In the genomic region with DNA sequence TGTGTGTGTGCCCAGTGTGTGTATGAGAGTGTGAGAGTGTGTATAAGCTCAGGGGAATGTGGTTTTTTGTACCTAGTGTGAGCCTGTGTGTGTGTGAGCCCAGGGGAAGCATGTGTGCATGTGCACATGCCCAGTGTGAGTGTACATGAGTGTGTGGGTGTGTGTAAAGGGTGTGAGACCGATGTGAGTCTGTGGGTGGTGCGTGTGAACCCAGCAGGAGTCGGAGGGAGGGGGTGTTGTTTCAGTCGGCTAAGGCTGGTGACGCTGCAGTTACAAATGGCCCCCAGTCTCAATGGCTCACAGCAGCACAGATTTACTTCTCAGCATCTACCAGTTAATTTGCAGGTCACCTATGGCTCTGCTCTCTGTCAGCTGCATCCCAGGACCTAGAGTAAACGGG, we compare ENCODE assay signal across 16 cellular contexts. TPM values are rescaled to one million over a fixed set of nuclear protein-coding genes. Genes with fewer than 3 reads are reported as not detected.
A peak's percentile ranks its signal among the peaks of the same experiment; 100 is the strongest.
DNase-seq lines count a peak whose midpoint lies in the region; ATAC-seq, FAIRE-seq and TF ChIP-seq lines count a peak whose summit lies in the region.
"Had no signal": no experiment of that assay in that cellular context is flagged by ENCODE, and none has a peak within 500 bp of the region (broad histone marks: within the 10 kb centered on the region; RNA-seq: fewer than 3 reads in every experiment).

No MANE protein-coding gene starts in this region.

- 84% methylated on average over 6 of the region's 6 CpGs; no CpG with 5 or more reads in 1 of the 2 experiments for WGBS in H1 (ENCODE audit: extremely low coverage in 1 of 2, insufficient coverage in 1 of 2, insufficient read length in 1 of 2, insufficient replicate concordance in 2 of 2, low coverage in 1 of 2, low lambda C conversion rate in 2 of 2, missing lambda C conversion rate in 1 of 2), 2 experiments

- peak overlapping the region; percentile 2 for H3K14ac ChIP-seq in H1 (ENCODE audit: insufficient read length)

- no peak for TF ChIP-seq RAD21 in H1 (IDR thresholded peaks at IDR 0.05 in 1 of 2, conservative IDR thresholded peaks at IDR 0.05 in 1 of 2; ENCODE audit: low read depth in 2 of 2, low read length in 2 of 2)

- H3K4me3 ChIP-seq in H1 (ENCODE audit: extremely low read depth in 1 of 4, insufficient read depth in 2 of 4, low read depth in 3 of 4, low read length in 4 of 4), result no peak overlapping the region
- H3K4me3 ChIP-seq in neural progenitor cell, result no peak overlapping the region
- no peak overlapping the region for H3K4me3 ChIP-seq in naive thymus-derived CD4-positive, alpha-beta T cell (ENCODE audit: low read length)
- H3K4me3 ChIP-seq: BLaER1 had no signal

- peaks cover 18% of the 10 kb centered on the region for H3K27me3 Mint-ChIP-seq in neural progenitor cell (ENCODE audit: insufficient read depth, low read depth)
- H3K27me3 Mint-ChIP-seq in activated naive CD4-positive, alpha-beta T cell treated with anti-CD3 and anti-CD28 coated beads, Interleukin-2, amount 10 ng/mL, durations not matched to agents 7 days and 5 days, result peaks cover 22% of the 10 kb centered on the region
- H3K27me3 Mint-ChIP-seq in naive thymus-derived CD4-positive, alpha-beta T cell, result peaks cover 4 to 39% (median 24%) of the 10 kb centered on the region in 5 donors

- H2BK5ac ChIP-seq in H1 (ENCODE audit: low read depth, low read length), result peak overlapping the region; percentile 61; the same call in 1 of the 2 replicates

- no peak overlapping the region for H3K23ac ChIP-seq in H1 (ENCODE audit: insufficient read length)

- no peak overlapping the region; the same call in 1 of the 2 replicates for H2AK5ac ChIP-seq in H1 (ENCODE audit: low read depth, low read length)

- peak overlapping the region; percentile 53 for H4K91ac ChIP-seq in H1 (replicated peaks; ENCODE audit: insufficient read length, low read length)

- no peak overlapping the region for H3K9ac ChIP-seq in H1 (replicated peaks in 1 of 4; ENCODE audit: extremely low read depth in 1 of 4, low read depth in 3 of 4, low read length in 3 of 4)
- no peak overlapping the region for H3K9ac ChIP-seq in neural progenitor cell
- H3K9ac ChIP-seq: BLaER1 had no signal

- H3K9me3 Mint-ChIP-seq in neural progenitor cell, result peaks cover 2% of the 10 kb centered on the region
- H3K9me3 Mint-ChIP-seq in activated naive CD4-positive, alpha-beta T cell treated with anti-CD3 and anti-CD28 coated beads, Interleukin-2, amount 10 ng/mL, durations not matched to agents 7 days and 5 days, result no peaks in the 10 kb centered on the region
- peaks cover 0 to 2% (median 0%) of the 10 kb centered on the region in 11 donors for H3K9me3 Mint-ChIP-seq in naive thymus-derived CD4-positive, alpha-beta T cell

- no peak for TF ChIP-seq CTCF in H1 (IDR thresholded peaks at IDR 0.05; ENCODE audit: control extremely low read depth in 1 of 3, insufficient read depth in 1 of 3, low read depth in 1 of 3, low read length in 3 of 3)
- no peak for TF ChIP-seq CTCF in neural progenitor cell (IDR thresholded peaks at IDR 0.05)

- H4K5ac ChIP-seq in H1 (ENCODE audit: insufficient read length, low read depth, low read length), result no peak overlapping the region

- no peaks in the 10 kb centered on the region for H3K79me1 ChIP-seq in H1 (ENCODE audit: low read depth, low read length)

- H2BK15ac ChIP-seq in H1 (ENCODE audit: low read length), result peak overlapping the region; percentile 74

- no peak overlapping the region for H3K56ac ChIP-seq in H1 (replicated peaks; ENCODE audit: insufficient read length, low read depth, low read length)

- no peaks in the 10 kb centered on the region; a peak in 1 of 8 replicates for H3K36me3 ChIP-seq in H1 (ENCODE audit: control insufficient read depth in 2 of 4, insufficient read depth in 4 of 4, low read length in 3 of 4)
- no peaks in the 10 kb centered on the region for H3K36me3 ChIP-seq in neural progenitor cell
- H3K36me3 ChIP-seq in naive thymus-derived CD4-positive, alpha-beta T cell (ENCODE audit: control insufficient read depth in 2 of 3, insufficient read depth in 3 of 3, low read length in 3 of 3), result no peaks in the 10 kb centered on the region
- H3K36me3 ChIP-seq: BLaER1 had no signal

- H3K4me3 Mint-ChIP-seq in neural progenitor cell, result no peak overlapping the region
- H3K4me3 Mint-ChIP-seq in activated naive CD4-positive, alpha-beta T cell treated with anti-CD3 and anti-CD28 coated beads, Interleukin-2, amount 10 ng/mL, durations not matched to agents 7 days and 5 days, result no peak overlapping the region
- H3K4me3 Mint-ChIP-seq in naive thymus-derived CD4-positive, alpha-beta T cell, result no peak overlapping the region
- H3K4me3 Mint-ChIP-seq: CD8-positive, alpha-beta memory T cell had no signal

- H3K27me3 ChIP-seq in H1 (replicated peaks in 1 of 4; ENCODE audit: control insufficient read depth in 3 of 4, extremely low read depth in 1 of 4, insufficient read depth in 3 of 4, low read length in 3 of 4), result no peaks in the 10 kb centered on the region; a peak in 3 of 7 replicates
- no peaks in the 10 kb centered on the region for H3K27me3 ChIP-seq in neural progenitor cell
- no peaks in the 10 kb centered on the region for H3K27me3 ChIP-seq in naive thymus-derived CD4-positive, alpha-beta T cell (ENCODE audit: control insufficient read depth in 2 of 2, insufficient read depth in 2 of 2, low read length in 2 of 2)
- H3K27me3 ChIP-seq: BLaER1 had no signal

- no peak overlapping the region for H2BK120ac ChIP-seq in H1 (replicated peaks; ENCODE audit: low read depth, low read length)

- intact Hi-C loops in naive thymus-derived CD4-positive, alpha-beta T cell (cut with micrococcal nuclease), result no loop called here

- no peaks in the 10 kb centered on the region for H3F3A ChIP-seq in neural progenitor cell (ENCODE audit: low read depth)

- no peak for TF ChIP-seq POLR2A in H1 (IDR thresholded peaks at IDR 0.05; ENCODE audit: control extremely low read depth in 1 of 2, low read depth in 2 of 2, low read length in 2 of 2)

- DNase-seq in HTR-8/SVneo (ENCODE audit: insufficient read length, low spot score), result no peak
- DNase-seq in H1 (ENCODE audit: low read depth in 1 of 2, low spot score in 2 of 2), result no peak
- no peak for DNase-seq in neural progenitor cell (ENCODE audit: low spot score)
- no peak for DNase-seq in urothelium cell line (ENCODE audit: low spot score)
- DNase-seq in activated naive CD4-positive, alpha-beta T cell treated with anti-CD3 and anti-CD28 coated beads, Interleukin-2, amount 10 ng/mL, durations not matched to agents 7 days and 5 days, result no peak
- DNase-seq in naive thymus-derived CD4-positive, alpha-beta T cell, result no peak
- DNase-seq in anterior cingulate cortex (lab: John Stamatoyannopoulos, UW), result no peak
- DNase-seq: 8988T; AML-193; Caco-2; CD8-positive, alpha-beta memory T cell; DND-41; GDM1 had no signal

- POLR2A ChIA-PET in H1 (lab: Charles Lee; ENCODE audit: partially characterized antibody), result no interaction called here
- POLR2A ChIA-PET in naive thymus-derived CD4-positive, alpha-beta T cell (lab: Charles Lee), result no interaction called here

- H3K23me2 ChIP-seq in H1 (ENCODE audit: low read depth, low read length), result no peaks in the 10 kb centered on the region

- ATAC-seq in naive thymus-derived CD4-positive, alpha-beta T cell, result no peak

- H3K27ac Mint-ChIP-seq in neural progenitor cell, result peak overlapping the region; percentile 27
- no peak overlapping the region for H3K27ac Mint-ChIP-seq in activated naive CD4-positive, alpha-beta T cell treated with anti-CD3 and anti-CD28 coated beads, Interleukin-2, amount 10 ng/mL, durations not matched to agents 7 days and 5 days
- H3K27ac Mint-ChIP-seq in naive thymus-derived CD4-positive, alpha-beta T cell, result no peak overlapping the region

- no peaks in the 10 kb centered on the region for H3K9me3 ChIP-seq in H1 (ENCODE audit: insufficient read depth in 2 of 2, low read depth in 1 of 2, low read length in 1 of 2)
- no peaks in the 10 kb centered on the region for H3K9me3 ChIP-seq in neural progenitor cell (ENCODE audit: low read depth)
- H3K9me3 ChIP-seq in naive thymus-derived CD4-positive, alpha-beta T cell (ENCODE audit: control insufficient read depth in 2 of 3, low read length in 3 of 3), result no peaks in the 10 kb centered on the region
- H3K9me3 ChIP-seq: BLaER1, Caco-2 had no signal

- H2BK20ac ChIP-seq in H1 (ENCODE audit: low read length), result peak overlapping the region; percentile 66; the same call in 1 of the 2 replicates

- H4K20me1 ChIP-seq in H1 (replicated peaks in 1 of 2; ENCODE audit: control insufficient read depth in 1 of 2, insufficient read depth in 2 of 2, low read length in 2 of 2) (no peaks in the 10 kb centered on the region), neural progenitor cell (ENCODE audit: low read depth) (peaks cover 3% of the 10 kb centered on the region)
- H4K20me1 ChIP-seq: BLaER1 had no signal

- peak overlapping the region; percentile 7; the same call in 1 of the 2 replicates for H2AFZ ChIP-seq in H1 (ENCODE audit: low read length)
- no peak overlapping the region for H2AFZ ChIP-seq in neural progenitor cell (replicated peaks)

- FAIRE-seq in HTR-8/SVneo (lab: Jason Lieb, UNC) (peak; percentile 20), H1 (lab: Jason Lieb, UNC) (no peak), urothelium cell line (lab: Jason Lieb, UNC) (peak; percentile 9)
- FAIRE-seq: H54 had no signal

- H3K4me2 ChIP-seq in H1 (ENCODE audit: insufficient read depth in 1 of 2, low read depth in 2 of 2, low read length in 2 of 2), result peak overlapping the region in 1 of 2 experiments; percentile 15; a peak in 1 of 4 replicates
- H3K4me2 ChIP-seq in neural progenitor cell, result no peak overlapping the region
- H3K4me2 ChIP-seq: BLaER1 had no signal

- no peak overlapping the region for H3K4ac ChIP-seq in H1 (replicated peaks; ENCODE audit: insufficient read length, low read depth, low read length)

- H3K4me1 ChIP-seq in H1 (replicated peaks in 1 of 4; ENCODE audit: control insufficient read depth in 3 of 4, insufficient read depth in 4 of 4, low read length in 3 of 4) (peaks cover 5 to 17% (median 11%) of the 10 kb centered on the region in 4 experiments), neural progenitor cell (no peaks in the 10 kb centered on the region)
- H3K4me1 ChIP-seq in naive thymus-derived CD4-positive, alpha-beta T cell (ENCODE audit: control insufficient read depth in 2 of 2, insufficient read depth in 2 of 2, low read length in 2 of 2), result no peaks in the 10 kb centered on the region
- H3K4me1 ChIP-seq: Caco-2 had no signal

- H3K36me3 Mint-ChIP-seq in neural progenitor cell, result no peaks in the 10 kb centered on the region
- no peaks in the 10 kb centered on the region for H3K36me3 Mint-ChIP-seq in activated naive CD4-positive, alpha-beta T cell treated with anti-CD3 and anti-CD28 coated beads, Interleukin-2, amount 10 ng/mL, durations not matched to agents 7 days and 5 days
- H3K36me3 Mint-ChIP-seq in naive thymus-derived CD4-positive, alpha-beta T cell, result no peaks in the 10 kb centered on the region
- H3K36me3 Mint-ChIP-seq: CD8-positive, alpha-beta memory T cell had no signal

- H3K27ac ChIP-seq in H1 (ENCODE audit: low read depth, low read length) (no peak overlapping the region), neural progenitor cell (no peak overlapping the region)
- no peak overlapping the region for H3K27ac ChIP-seq in naive thymus-derived CD4-positive, alpha-beta T cell (ENCODE audit: low read depth, low read length)
- H3K27ac ChIP-seq: BLaER1 had no signal

- H2BK12ac ChIP-seq in H1 (ENCODE audit: low read depth, low read length), result peak overlapping the region; percentile 94; the same call in 1 of the 2 replicates

- H3K79me2 ChIP-seq in H1 (ENCODE audit: control insufficient read depth in 1 of 2, insufficient read depth in 2 of 2, low read length in 2 of 2), result no peaks in the 10 kb centered on the region
- H3K79me2 ChIP-seq in neural progenitor cell (ENCODE audit: low read depth), result no peaks in the 10 kb centered on the region

- no peak overlapping the region for H4K8ac ChIP-seq in H1 (ENCODE audit: extremely low read depth, insufficient read depth, low read length)

- CTCF ChIA-PET in H1 (lab: Charles Lee; ENCODE audit: partially characterized antibody), result interaction anchor here (0.9 to 3.6 kb wide), 9 partner anchors 10 to 205 kb away, joined by 3 to 13 read pairs (median 3); no protein-coding TSS in a partner anchor
- CTCF ChIA-PET in activated naive CD4-positive, alpha-beta T cell treated with anti-CD3 and anti-CD28 coated beads, Interleukin-2, amount 10 ng/mL, durations not matched to agents 7 days and 5 days (lab: Charles Lee), result no interaction called here
- CTCF ChIA-PET in naive thymus-derived CD4-positive, alpha-beta T cell (lab: Charles Lee), result no interaction called here

- H3K4me1 Mint-ChIP-seq in neural progenitor cell, result peaks cover 18% of the 10 kb centered on the region
- no peaks in the 10 kb centered on the region for H3K4me1 Mint-ChIP-seq in activated naive CD4-positive, alpha-beta T cell treated with anti-CD3 and anti-CD28 coated beads, Interleukin-2, amount 10 ng/mL, durations not matched to agents 7 days and 5 days
- H3K4me1 Mint-ChIP-seq in naive thymus-derived CD4-positive, alpha-beta T cell, result no peaks in the 10 kb centered on the region
- H3K4me1 Mint-ChIP-seq: CD8-positive, alpha-beta memory T cell had no signal

- no peak for TF ChIP-seq EP300 in H1 (IDR thresholded peaks at IDR 0.05; ENCODE audit: borderline replicate concordance in 1 of 2, low read depth in 2 of 2, low read length in 2 of 2)

- H3K18ac ChIP-seq in H1 (ENCODE audit: extremely low read depth, low read length), result peak overlapping the region; percentile 75; the same call in 1 of the 2 replicates

RNA-seq across cellular contexts. Expression of gene SLC6A1, which starts 20.2 kb away (rescaled TPM):
- 0.30 and 0.31 TPM in 2 replicates for total RNA-seq in H1 (2021; fragmentation: NEBNext Ultra II Directional; extraction: Animal tissue kit (Norgen Biotek cat#: 25700))
- polyA plus RNA-seq in H1 (2011; rRNA removed), result 0.35 and 0.63 TPM in 2 replicates
- polyA plus RNA-seq in H1 (2011; cell fraction: cytosol; rRNA removed), result 0.50 TPM
- 1.00 TPM for polyA plus RNA-seq in H1 (2011; cell fraction: nucleus; rRNA removed)
- polyA plus RNA-seq in H1 (2012, experiment 1 of 2), result 0.22 to 0.61 TPM (median 0.41 TPM) in 4 replicates
- 0.22 TPM for polyA plus RNA-seq in H1 (2012, experiment 2 of 2)
- 0.24 TPM for polyA plus RNA-seq in H1 (2013, experiment 1 of 2)
- 0.26 TPM for polyA plus RNA-seq in H1 (2013, experiment 2 of 2)
- polyA minus RNA-seq in H1 (2011; rRNA and poly(A)+ RNA removed), result 0.44 and 1.2 TPM in 2 replicates
- polyA minus RNA-seq in H1 (2011; cell fraction: cytosol; rRNA and poly(A)+ RNA removed), result 0.51 TPM
- polyA minus RNA-seq in H1 (2011; cell fraction: nucleus; rRNA and poly(A)+ RNA removed), result 0.50 TPM
- total RNA-seq in neural progenitor cell (ENCODE audit: low replicate concordance), result 0.52 and 0.77 TPM in 2 replicates
- not detected for total RNA-seq in naive thymus-derived CD4-positive, alpha-beta T cell
- polyA plus RNA-seq in naive thymus-derived CD4-positive, alpha-beta T cell, result not detected
- total RNA-seq: Caco-2; CD8-positive, alpha-beta memory T cell; HT-29 had no signal
- polyA plus RNA-seq: CD8-positive, alpha-beta memory T cell had no signal
